ENCODE assay signal across 12 cellular contexts in the genomic region with DNA sequence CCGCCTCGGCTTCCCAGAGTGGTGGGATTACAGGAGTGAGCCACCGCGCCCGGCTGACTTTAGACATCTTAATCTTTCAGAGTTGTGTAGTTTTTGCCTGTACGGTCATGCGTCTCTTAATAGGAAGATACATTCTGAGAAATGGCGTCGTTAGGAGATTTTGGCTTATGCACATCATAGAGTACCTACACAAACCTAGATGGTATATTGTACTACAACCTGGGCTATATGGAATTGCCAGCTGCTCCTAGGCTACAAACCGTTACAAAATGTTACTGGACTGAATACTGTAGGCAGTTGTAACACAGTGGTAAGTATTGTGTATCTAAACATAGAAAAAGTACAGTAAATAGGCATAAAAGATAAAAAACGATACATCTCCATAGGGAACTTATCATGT. TPM values are rescaled to one million over a fixed set of nuclear protein-coding genes. Genes with fewer than 3 reads are reported as not detected.
DNase-seq lines count a peak whose midpoint lies in the region; ATAC-seq and TF ChIP-seq lines count a peak whose summit lies in the region.
"Had no signal": no experiment of that assay in that cellular context is flagged by ENCODE, and none has a peak within 500 bp of the region (broad histone marks: within the 10 kb centered on the region; RNA-seq: fewer than 3 reads in every experiment).

No MANE protein-coding gene starts in this region.

- no peak for TF ChIP-seq CTCF in HFFc6 (IDR thresholded peaks at IDR 0.05)

- H3K9me3 ChIP-seq in CD4-positive, CD25-positive, alpha-beta regulatory T cell (ENCODE audit: control insufficient read depth in 2 of 2, low read length in 2 of 2), result no peaks in the 10 kb centered on the region
- no peaks in the 10 kb centered on the region for H3K9me3 ChIP-seq in right cardiac atrium (ENCODE audit: control insufficient read depth, low read length)
- H3K9me3 ChIP-seq: tibial nerve had no signal

- POLR2A ChIA-PET in naive thymus-derived CD8-positive, alpha-beta T cell (lab: Charles Lee), result interaction anchor here (0.6 to 2.8 kb wide), 8 partner anchors 9 to 1681 kb away, joined by 3 to 17 read pairs (median 8); partner anchors contain the start of genes CTDSP2, EEF1AKMT3, MARCHF9 and METTL1

- no peaks in the 10 kb centered on the region for H3K9me3 Mint-ChIP-seq in CD4-positive, CD25-positive, alpha-beta regulatory T cell
- no peaks in the 10 kb centered on the region for H3K9me3 Mint-ChIP-seq in HFFc6
- no peaks in the 10 kb centered on the region for H3K9me3 Mint-ChIP-seq in activated naive CD8-positive, alpha-beta T cell (ENCODE audit: low read depth)
- no peaks in the 10 kb centered on the region for H3K9me3 Mint-ChIP-seq in naive thymus-derived CD8-positive, alpha-beta T cell

- intact Hi-C loops in right cardiac atrium (cut with DNase I), result no loop called here

- DNase-seq in CD4-positive, CD25-positive, alpha-beta regulatory T cell, result no peak
- DNase-seq in HFFc6 (no peak), NCI-H1436 (lab: John Stamatoyannopoulos, UW) (no peak), NCI-H1930 (lab: John Stamatoyannopoulos, UW) (no peak), medulla oblongata (ENCODE audit: extremely low spot score) (no peak), right cardiac atrium (no peak)
- no peak for DNase-seq in naive thymus-derived CD8-positive, alpha-beta T cell
- DNase-seq: NCI-H526; stimulated activated CD4-positive, alpha-beta T cell treated with anti-CD3 and anti-CD28 coated beads, Interleukin-4, amount 100 ng/mL, for 1 hour; SW 1271 had no signal

- H3K27me3 Mint-ChIP-seq in CD4-positive, CD25-positive, alpha-beta regulatory T cell, result no peaks in the 10 kb centered on the region
- no peaks in the 10 kb centered on the region for H3K27me3 Mint-ChIP-seq in HFFc6 (ENCODE audit: insufficient read depth)
- H3K27me3 Mint-ChIP-seq in activated naive CD8-positive, alpha-beta T cell, result no peaks in the 10 kb centered on the region
- H3K27me3 Mint-ChIP-seq in naive thymus-derived CD8-positive, alpha-beta T cell, result peaks cover 0 to 4% (median 0%) of the 10 kb centered on the region in 5 donors

- WGBS in right cardiac atrium, result 91% methylated on average over 11 of the region's 11 CpGs

- H3K36me3 Mint-ChIP-seq in CD4-positive, CD25-positive, alpha-beta regulatory T cell, result peaks cover 13% of the 10 kb centered on the region
- H3K36me3 Mint-ChIP-seq in HFFc6 (ENCODE audit: low read depth), result peaks cover 24% of the 10 kb centered on the region
- H3K36me3 Mint-ChIP-seq in activated naive CD8-positive, alpha-beta T cell, result peaks cover 2% of the 10 kb centered on the region
- peaks cover 0 to 39% (median 13%) of the 10 kb centered on the region in 3 donors for H3K36me3 Mint-ChIP-seq in naive thymus-derived CD8-positive, alpha-beta T cell

- no peak overlapping the region for H3K27ac ChIP-seq in CD4-positive, CD25-positive, alpha-beta regulatory T cell (ENCODE audit: insufficient read depth, low read length, poor library complexity, severe bottlenecking)
- no peak overlapping the region for H3K27ac ChIP-seq in right cardiac atrium (ENCODE audit: low read length)

- H3K4me3 Mint-ChIP-seq in CD4-positive, CD25-positive, alpha-beta regulatory T cell, result peak overlapping the region; percentile 70 to 96 (median 76)
- peak overlapping the region; percentile 72 for H3K4me3 Mint-ChIP-seq in HFFc6
- peak overlapping the region; percentile 80 for H3K4me3 Mint-ChIP-seq in activated naive CD8-positive, alpha-beta T cell
- peak overlapping the region; percentile 59 to 100 (median 74) for H3K4me3 Mint-ChIP-seq in naive thymus-derived CD8-positive, alpha-beta T cell

- no peak for ATAC-seq in CD4-positive, CD25-positive, alpha-beta regulatory T cell (ENCODE audit: low read depth in 2 of 2)
- no peak for ATAC-seq in naive thymus-derived CD8-positive, alpha-beta T cell
- ATAC-seq in right cardiac atrium, result no peak

- H3K27ac Mint-ChIP-seq in CD4-positive, CD25-positive, alpha-beta regulatory T cell, result peak overlapping the region; percentile 43 to 59 (median 48)
- H3K27ac Mint-ChIP-seq in HFFc6, result peak overlapping the region; percentile 18; the same call in 1 of the 2 replicates
- H3K27ac Mint-ChIP-seq in activated naive CD8-positive, alpha-beta T cell, result peak overlapping the region; percentile 72
- H3K27ac Mint-ChIP-seq in naive thymus-derived CD8-positive, alpha-beta T cell, result peak overlapping the region in 9 of 10 donors; percentile 32 to 84 (median 69)

- peaks cover 12 to 59% (median 30%) of the 10 kb centered on the region in 4 donors for H3K4me1 Mint-ChIP-seq in CD4-positive, CD25-positive, alpha-beta regulatory T cell
- H3K4me1 Mint-ChIP-seq in HFFc6 (ENCODE audit: low read depth), result peaks cover 22% of the 10 kb centered on the region
- peaks cover 40% of the 10 kb centered on the region for H3K4me1 Mint-ChIP-seq in activated naive CD8-positive, alpha-beta T cell (ENCODE audit: low read depth)
- peaks cover 30 to 55% (median 48%) of the 10 kb centered on the region in 4 donors for H3K4me1 Mint-ChIP-seq in naive thymus-derived CD8-positive, alpha-beta T cell

- no peaks in the 10 kb centered on the region for H3K27me3 ChIP-seq in CD4-positive, CD25-positive, alpha-beta regulatory T cell (ENCODE audit: control insufficient read depth, insufficient read depth, low read length)
- H3K27me3 ChIP-seq in right cardiac atrium (ENCODE audit: control insufficient read depth, insufficient read depth), result no peaks in the 10 kb centered on the region
- H3K27me3 ChIP-seq: tibial nerve had no signal

- peak overlapping the region; percentile 21 for H3K4me3 ChIP-seq in CD4-positive, CD25-positive, alpha-beta regulatory T cell (ENCODE audit: low read depth, low read length)
- no peak overlapping the region for H3K4me3 ChIP-seq in right cardiac atrium (ENCODE audit: low read length)

- H3K4me1 ChIP-seq in CD4-positive, CD25-positive, alpha-beta regulatory T cell (ENCODE audit: control insufficient read depth, insufficient read depth, low read length, poor library complexity, severe bottlenecking), result peaks cover 38% of the 10 kb centered on the region
- no peaks in the 10 kb centered on the region for H3K4me1 ChIP-seq in right cardiac atrium (ENCODE audit: control insufficient read depth, insufficient read depth, low read length)

- H3K36me3 ChIP-seq in CD4-positive, CD25-positive, alpha-beta regulatory T cell (ENCODE audit: control insufficient read depth, insufficient read depth, low read length), result peaks cover 25% of the 10 kb centered on the region

RNA-seq across cellular contexts. Expression of gene TSFM, which starts 1.3 kb away (rescaled TPM):
- total RNA-seq in CD4-positive, CD25-positive, alpha-beta regulatory T cell, result 22.8 TPM
- polyA plus RNA-seq in CD4-positive, CD25-positive, alpha-beta regulatory T cell, result 10 to 100 TPM; 33.4 to 50.4 (median 40.6) TPM
- 10 to 100 TPM; 28.6 to 36.8 (median 33.7) TPM for total RNA-seq in HFFc6 (2021; fragmentation: NEBNext Ultra II Directional; extraction: Animal tissue kit (Norgen Biotek cat#: 25700))
- total RNA-seq in naive thymus-derived CD8-positive, alpha-beta T cell, result 10 to 100 TPM; 18.9 to 29.0 TPM
- 10 to 100 TPM; 25.5 to 31.0 (median 28.3) TPM for polyA plus RNA-seq in naive thymus-derived CD8-positive, alpha-beta T cell
- total RNA-seq in right cardiac atrium, result 10 to 100 TPM; 28.9 to 36.1 (median 33.0) TPM
- polyA plus RNA-seq in right cardiac atrium, result 50.7 TPM

RNA-seq across cellular contexts. Expression of gene EEF1AKMT3, which starts 11.4 kb away (rescaled TPM):
- total RNA-seq in CD4-positive, CD25-positive, alpha-beta regulatory T cell, result 3.7 TPM
- polyA plus RNA-seq in CD4-positive, CD25-positive, alpha-beta regulatory T cell, result 1 to 10 TPM; 1.8 to 7.6 (median 2.5) TPM
- 1 to 10 TPM; 6.3 to 9.0 (median 7.8) TPM for total RNA-seq in HFFc6 (2021; fragmentation: NEBNext Ultra II Directional; extraction: Animal tissue kit (Norgen Biotek cat#: 25700))
- 1 to 10 TPM; 2.9 to 4.0 TPM for total RNA-seq in naive thymus-derived CD8-positive, alpha-beta T cell
- 1 to 10 TPM; 1.4 to 4.2 (median 1.8) TPM for polyA plus RNA-seq in naive thymus-derived CD8-positive, alpha-beta T cell
- 1 to 10 TPM; 2.1 to 3.1 (median 2.6) TPM for total RNA-seq in right cardiac atrium
- polyA plus RNA-seq in right cardiac atrium, result 0.95 TPM

RNA-seq across cellular contexts. Expression of gene METTL1, which starts 12.0 kb away (rescaled TPM):
- 8.7 TPM for total RNA-seq in CD4-positive, CD25-positive, alpha-beta regulatory T cell
- polyA plus RNA-seq in CD4-positive, CD25-positive, alpha-beta regulatory T cell, result 10 to 100 TPM in 1 of 4 donors, 1 to 10 TPM in 3; 3.5 to 10.8 (median 5.9) TPM
- 10 to 100 TPM; 30.0 to 41.8 (median 36.0) TPM for total RNA-seq in HFFc6 (2021; fragmentation: NEBNext Ultra II Directional; extraction: Animal tissue kit (Norgen Biotek cat#: 25700))
- 10 to 100 TPM; 14.6 to 17.6 TPM for total RNA-seq in naive thymus-derived CD8-positive, alpha-beta T cell
- 10 to 100 TPM; 12.9 to 21.7 (median 18.7) TPM for polyA plus RNA-seq in naive thymus-derived CD8-positive, alpha-beta T cell
- total RNA-seq in right cardiac atrium, result 10 to 100 TPM in 1 of 4 donors, 1 to 10 TPM in 3; 5.7 to 15.8 (median 8.5) TPM
- 6.3 TPM for polyA plus RNA-seq in right cardiac atrium

RNA-seq across cellular contexts. Expression of gene CYP27B1, which starts 17.0 kb away (rescaled TPM):
- total RNA-seq in CD4-positive, CD25-positive, alpha-beta regulatory T cell, result not detected
- under 1 TPM in 2 of 4 donors, not detected in 2; 0.14 to 0.26 TPM for polyA plus RNA-seq in CD4-positive, CD25-positive, alpha-beta regulatory T cell
- total RNA-seq in HFFc6 (2021; fragmentation: NEBNext Ultra II Directional; extraction: Animal tissue kit (Norgen Biotek cat#: 25700)), result 1 to 10 TPM in 3 of 6 experiments, under 1 TPM in 3; 0.57 to 1.8 (median 0.96) TPM
- 1 to 10 TPM; 1.4 to 1.6 TPM for total RNA-seq in naive thymus-derived CD8-positive, alpha-beta T cell
- polyA plus RNA-seq in naive thymus-derived CD8-positive, alpha-beta T cell, result not detected
- total RNA-seq in right cardiac atrium, result under 1 TPM in 3 of 4 donors, not detected in 1; 0.12 to 0.22 (median 0.14) TPM
- 0.18 TPM for polyA plus RNA-seq in right cardiac atrium

RNA-seq across cellular contexts. Expression of gene MARCHF9, which starts 29.0 kb away (rescaled TPM):
- 35.4 TPM for total RNA-seq in CD4-positive, CD25-positive, alpha-beta regulatory T cell
- 1 to 10 TPM; 2.2 to 4.5 (median 3.8) TPM for polyA plus RNA-seq in CD4-positive, CD25-positive, alpha-beta regulatory T cell
- total RNA-seq in HFFc6 (2021; fragmentation: NEBNext Ultra II Directional; extraction: Animal tissue kit (Norgen Biotek cat#: 25700)), result 1 to 10 TPM in 4 of 6 experiments, under 1 TPM in 2; 0.94 to 3.2 (median 1.2) TPM
- 10 to 100 TPM; 59.5 to 64.8 TPM for total RNA-seq in naive thymus-derived CD8-positive, alpha-beta T cell
- 1 to 10 TPM; 2.2 to 6.6 (median 4.5) TPM for polyA plus RNA-seq in naive thymus-derived CD8-positive, alpha-beta T cell
- total RNA-seq in right cardiac atrium, result 10 to 100 TPM; 15.2 to 17.8 (median 16.4) TPM
- 14.3 TPM for polyA plus RNA-seq in right cardiac atrium

Comparison
In these comparisons a context has a peak if more than half of its experiments do, and no peak if none do; other contexts are left out.
1. H3K27ac Mint-ChIP-seq: peak in every context shown above with its lines; median percentile 72 in activated naive CD8-positive, alpha-beta T cell; 69 in naive thymus-derived CD8-positive, alpha-beta T cell; 48 in CD4-positive, CD25-positive, alpha-beta regulatory T cell; 18 in HFFc6.